ENCODE assay signal across 13 cellular contexts in genomic region chr6:41724638-41725501, GRCh38. TPM values are rescaled to one million over a fixed set of nuclear protein-coding genes. Genes with fewer than 3 reads are reported as not detected.
DNase-seq lines count a peak whose midpoint lies in the region; ATAC-seq, FAIRE-seq and TF ChIP-seq lines count a peak whose summit lies in the region.
"Had no signal": no experiment of that assay in that cellular context is flagged by ENCODE, and none has a peak within 500 bp of the region (broad histone marks: within the 10 kb centered on the region; RNA-seq: fewer than 3 reads in every experiment).

No MANE protein-coding gene starts in this region.

- CTCF ChIA-PET in HCT116 (lab: Charles Lee) = no interaction called here

- H3K27ac Mint-ChIP-seq in GM23338 = no peak overlapping the region
- H3K27ac Mint-ChIP-seq: activated T-cell treated with anti-CD3 and anti-CD28 coated beads, Interleukin-2, amount 50 U/mL, for 72 hours had no signal

- no peaks in the 10 kb centered on the region for H3K9me3 Mint-ChIP-seq in GM23338
- H3K9me3 Mint-ChIP-seq: activated T-cell treated with anti-CD3 and anti-CD28 coated beads, Interleukin-2, amount 50 U/mL, for 72 hours had no signal

- TF ChIP-seq CTCF in BE2C (IDR thresholded peaks at IDR 0.05; ENCODE audit: low read depth, low read length) (peak; percentile 28), HCT116 (IDR thresholded peaks at IDR 0.05 in 2 of 3, conservative IDR thresholded peaks at IDR 0.05 in 1 of 3; ENCODE audit: borderline replicate concordance in 1 of 3, insufficient read depth in 1 of 3, low read depth in 2 of 3, low read length in 2 of 3) (0 out of 6 replicates have a peak, but pooled peaks of 1 of the 3 experiments have one; percentile 3), bronchial epithelial cell (IDR thresholded peaks at IDR 0.05; ENCODE audit: insufficient read depth, low read length, severe bottlenecking) (peak; percentile 5), GM23338 (conservative IDR thresholded peaks at IDR 0.05; ENCODE audit: low read depth in 2 of 2) (peak in 1 of 2 experiments; percentile 17; a peak in 1 of 4 replicates), colonic mucosa (IDR thresholded peaks at IDR 0.05) (no peak)

- peak overlapping the region; percentile 2 for H3K18ac ChIP-seq in neuronal stem cell (ENCODE audit: low read length)

- H4K8ac ChIP-seq in neuronal stem cell (ENCODE audit: low read depth, low read length) = no peak overlapping the region

- no CpG with 5 or more reads among the region's 10 CpGs for WGBS in neuronal stem cell (ENCODE audit: extremely low coverage in 2 of 2, insufficient read length in 2 of 2, insufficient replicate concordance in 1 of 2), 2 donors

- H2BK120ac ChIP-seq in neuronal stem cell (ENCODE audit: low read depth, low read length) = no peak overlapping the region

- H3K4me3 ChIP-seq in BE2C (ENCODE audit: low read depth, low read length) = no peak overlapping the region
- no peak overlapping the region for H3K4me3 ChIP-seq in HCT116 (replicated peaks in 1 of 2; ENCODE audit: low read depth in 1 of 2, low read length in 2 of 2)
- no peak overlapping the region for H3K4me3 ChIP-seq in bronchial epithelial cell (ENCODE audit: low read depth, low read length)
- H3K4me3 ChIP-seq in neuronal stem cell (ENCODE audit: low read length in 2 of 2) = no peak overlapping the region
- no peak overlapping the region for H3K4me3 ChIP-seq in MG63
- no peak overlapping the region for H3K4me3 ChIP-seq in GM23338
- H3K4me3 ChIP-seq in colonic mucosa = no peak overlapping the region
- H3K4me3 ChIP-seq: ovary, testis had no signal

- RAD21 ChIA-PET in HCT116 (lab: Charles Lee; ENCODE audit: low non-redundant PET in 1 of 2, low total read pairs in 2 of 2, uncharacterized antibody in 2 of 2, unreplicated experiment in 2 of 2) = no interaction called here

- no TSS peak for BruUV-seq in HCT116 (replicated peaks; lab: Mats Ljungman, UMichigan)

- DNase-seq in BE2C (no peak), HCT116 (ENCODE audit: low read depth, low spot score) (no peak), bronchial epithelial cell (ENCODE audit: low read depth) (no peak), neuronal stem cell (ENCODE audit: low spot score) (no peak), MG63 (no peak), EL (no peak), GM23338 (ENCODE audit: low spot score) (no peak), colonic mucosa (no peak)
- DNase-seq: activated T-cell treated with anti-CD3 and anti-CD28 coated beads, Interleukin-2, amount 50 U/mL, for 72 hours; KG1; ovary; testis had no signal

- H2BK5ac ChIP-seq in neuronal stem cell (ENCODE audit: low read length) = peak overlapping the region; percentile 68

- H3K4me2 ChIP-seq in HCT116 (ENCODE audit: low read length) (no peak overlapping the region), neuronal stem cell (ENCODE audit: insufficient read depth, low read length, poor library complexity, severe bottlenecking) (no peak overlapping the region), GM23338 (no peak overlapping the region)

- H3K14ac ChIP-seq in neuronal stem cell (ENCODE audit: low read length) = no peak overlapping the region

- ATAC-seq in HCT116 (peak; percentile 50; the same call in 1 of the 2 replicates), GM23338 (no peak)
- ATAC-seq: activated T-cell treated with anti-CD3 and anti-CD28 coated beads, Interleukin-2, amount 50 U/mL, for 72 hours had no signal

- H3K4me3 Mint-ChIP-seq in GM23338 = no peak overlapping the region
- H3K4me3 Mint-ChIP-seq: activated T-cell treated with anti-CD3 and anti-CD28 coated beads, Interleukin-2, amount 50 U/mL, for 72 hours had no signal

- TF ChIP-seq RAD21 in HCT116 (IDR thresholded peaks at IDR 0.05; ENCODE audit: low read depth) = no peak

- peaks cover 5% of the 10 kb centered on the region for H3K27me3 Mint-ChIP-seq in GM23338 (ENCODE audit: insufficient read depth, low read depth, poor library complexity)

- no peaks in the 10 kb centered on the region for H3K79me2 ChIP-seq in HCT116 (ENCODE audit: insufficient read depth, low read length)
- H3K79me2 ChIP-seq in GM23338 (replicated peaks; ENCODE audit: insufficient read depth) = no peaks in the 10 kb centered on the region

- no peak overlapping the region for H2BK12ac ChIP-seq in neuronal stem cell (ENCODE audit: low read length)

- H3K9ac ChIP-seq in HCT116 (ENCODE audit: low read length) (no peak overlapping the region), neuronal stem cell (ENCODE audit: low read depth, low read length, poor library complexity) (no peak overlapping the region), colonic mucosa (ENCODE audit: low read depth in 2 of 2, low read length in 2 of 2) (peak overlapping the region in 1 of 2 donors; percentile 10)

- H3K9me3 ChIP-seq in BE2C (no peaks in the 10 kb centered on the region), HCT116 (ENCODE audit: control insufficient read depth in 1 of 2, insufficient read depth in 1 of 2, low read depth in 1 of 2, low read length in 2 of 2) (no peaks in the 10 kb centered on the region), neuronal stem cell (replicated peaks in 1 of 2; ENCODE audit: control insufficient read depth in 2 of 2, insufficient read depth in 1 of 2, low read depth in 1 of 2, low read length in 2 of 2) (no peaks in the 10 kb centered on the region), MG63 (no peaks in the 10 kb centered on the region), colonic mucosa (no peaks in the 10 kb centered on the region)
- H3K9me3 ChIP-seq: ovary, testis had no signal

- H3K36me3 Mint-ChIP-seq in GM23338 (ENCODE audit: low read depth) = no peaks in the 10 kb centered on the region

- intact Hi-C loops in HCT116 (cut with micrococcal nuclease) = no loop called here
- intact Hi-C loops in colonic mucosa (cut with DNase I) = no loop called here

- no peaks in the 10 kb centered on the region for H3F3A ChIP-seq in GM23338 (replicated peaks; ENCODE audit: low read depth)

- H3K9me2 ChIP-seq in HCT116 (ENCODE audit: insufficient read depth) = no peaks in the 10 kb centered on the region
- H3K9me2 ChIP-seq in GM23338 (ENCODE audit: insufficient read depth) = no peaks in the 10 kb centered on the region

- no peaks in the 10 kb centered on the region for H3K27me3 ChIP-seq in BE2C
- no peaks in the 10 kb centered on the region for H3K27me3 ChIP-seq in HCT116 (ENCODE audit: insufficient read depth, low read length)
- H3K27me3 ChIP-seq in bronchial epithelial cell (ENCODE audit: control insufficient read depth, insufficient read depth, low read length) = no peaks in the 10 kb centered on the region
- peaks cover 0 to 32% (median 0%) of the 10 kb centered on the region in 3 experiments for H3K27me3 ChIP-seq in neuronal stem cell (ENCODE audit: control insufficient read depth in 3 of 3, insufficient read depth in 3 of 3, low read depth in 1 of 3, low read length in 3 of 3)
- H3K27me3 ChIP-seq in MG63 = no peaks in the 10 kb centered on the region
- no peaks in the 10 kb centered on the region for H3K27me3 ChIP-seq in GM23338 (ENCODE audit: insufficient read depth)
- H3K27me3 ChIP-seq in colonic mucosa = no peaks in the 10 kb centered on the region
- H3K27me3 ChIP-seq: ovary, testis had no signal

- no peak for FAIRE-seq in bronchial epithelial cell (lab: Jason Lieb, UNC)
- FAIRE-seq: keratinocyte had no signal

- no peak overlapping the region for H3K4ac ChIP-seq in neuronal stem cell (ENCODE audit: low read length)

- H2BK15ac ChIP-seq in neuronal stem cell (ENCODE audit: low read length) = peak overlapping the region; percentile 70

- H4K20me1 ChIP-seq in HCT116 (ENCODE audit: insufficient read depth) (no peaks in the 10 kb centered on the region), GM23338 (replicated peaks; ENCODE audit: insufficient read depth) (no peaks in the 10 kb centered on the region)

- no peaks in the 10 kb centered on the region for H3K36me3 ChIP-seq in BE2C
- H3K36me3 ChIP-seq in HCT116 (ENCODE audit: control insufficient read depth in 1 of 2, insufficient read depth in 2 of 2, low read length in 2 of 2) = no peaks in the 10 kb centered on the region
- H3K36me3 ChIP-seq in bronchial epithelial cell (ENCODE audit: control insufficient read depth, insufficient read depth, low read length) = no peaks in the 10 kb centered on the region
- H3K36me3 ChIP-seq in neuronal stem cell (replicated peaks in 1 of 2; ENCODE audit: control insufficient read depth in 2 of 2, insufficient read depth in 2 of 2, low read length in 2 of 2) = no peaks in the 10 kb centered on the region
- H3K36me3 ChIP-seq in MG63 = no peaks in the 10 kb centered on the region
- H3K36me3 ChIP-seq in GM23338 (ENCODE audit: insufficient read depth) = no peaks in the 10 kb centered on the region
- H3K36me3 ChIP-seq in colonic mucosa = no peaks in the 10 kb centered on the region
- H3K36me3 ChIP-seq: ovary had no signal

- TF ChIP-seq POLR2A in HCT116 (IDR thresholded peaks at IDR 0.05; ENCODE audit: borderline replicate concordance, extremely low read depth, insufficient read depth, insufficient read length) = no peak

- no peak overlapping the region for H4K91ac ChIP-seq in neuronal stem cell (ENCODE audit: low read depth, low read length, poor library complexity)

- H3K4me1 ChIP-seq in BE2C (peaks cover 17% of the 10 kb centered on the region), HCT116 (ENCODE audit: control insufficient read depth in 1 of 2, insufficient read depth in 2 of 2, low read length in 2 of 2) (no peaks in the 10 kb centered on the region), neuronal stem cell (ENCODE audit: control insufficient read depth in 2 of 2, insufficient read depth in 1 of 2, low read depth in 1 of 2, low read length in 2 of 2) (peaks cover 0 to 2% of the 10 kb centered on the region in 2 donors), GM23338 (ENCODE audit: insufficient read depth) (peaks cover 19% of the 10 kb centered on the region), colonic mucosa (peaks cover 8% of the 10 kb centered on the region)

- H2AFZ ChIP-seq in HCT116 (ENCODE audit: low read depth, low read length, poor library complexity, severe bottlenecking) = no peak overlapping the region
- H2AFZ ChIP-seq in neuronal stem cell (ENCODE audit: low read length) = no peak overlapping the region
- H2AFZ ChIP-seq in GM23338 = no peak overlapping the region

- H3K23ac ChIP-seq in neuronal stem cell (ENCODE audit: low read depth, low read length, poor library complexity) = no peak overlapping the region

- peak overlapping the region; percentile 85 for H2AK5ac ChIP-seq in neuronal stem cell (ENCODE audit: low read depth, low read length)

- H3K79me1 ChIP-seq in neuronal stem cell (ENCODE audit: low read depth, low read length) = no peaks in the 10 kb centered on the region

- peaks cover 36% of the 10 kb centered on the region for H3K4me1 Mint-ChIP-seq in GM23338

- POLR2A ChIA-PET in HCT116 (lab: Charles Lee) = no interaction called here

- H3K27ac ChIP-seq in HCT116 (ENCODE audit: low read depth, low read length) = no peak overlapping the region
- no peak overlapping the region for H3K27ac ChIP-seq in neuronal stem cell (replicated peaks; ENCODE audit: low read length)
- H3K27ac ChIP-seq in GM23338 (ENCODE audit: low read depth) = no peak overlapping the region
- no peak overlapping the region for H3K27ac ChIP-seq in colonic mucosa
- H3K27ac ChIP-seq: ovary, testis had no signal

RNA-seq across cellular contexts. Expression of gene TFEB, which starts 10.5 kb away (rescaled TPM):
- polyA plus RNA-seq in BE2C (2012; ENCODE audit: insufficient read depth, insufficient read length, low read depth) = 41.5 TPM
- total RNA-seq in HCT116 (2021; ENCODE audit: unreplicated experiment) (4.8 TPM), bronchial epithelial cell (6.8 and 13.2 TPM in 2 replicates), colonic mucosa (10 to 100 TPM; 16.9 to 21.7 TPM)
- polyA plus RNA-seq in HCT116 (2012) = 4.1 and 5.5 TPM in 2 replicates
- polyA plus RNA-seq in neuronal stem cell (2013, experiment 1 of 2) = 1.1 TPM
- 1.1 TPM for polyA plus RNA-seq in neuronal stem cell (2013, experiment 2 of 2)
- total RNA-seq in MG63 (2014; rRNA removed; shearing (Covaris generic); ENCODE audit: low replicate concordance) = 4.4 and 5.2 TPM in 2 replicates
- total RNA-seq in GM23338 (2014; rRNA removed; shearing (Covaris generic)) = 1.7 and 4.3 TPM in 2 replicates
- 1.1 and 1.3 TPM in 2 replicates for polyA plus RNA-seq in GM23338 (2016; fragmentation: Nextera tagmentation; extraction: Ambion mirVana)

RNA-seq across cellular contexts. Expression of gene PGC, which starts 22.3 kb away (rescaled TPM):
- not detected for polyA plus RNA-seq in BE2C (2012; ENCODE audit: insufficient read depth, insufficient read length, low read depth)
- total RNA-seq in HCT116 (2021; ENCODE audit: unreplicated experiment) (1.2 TPM), bronchial epithelial cell (not detected in 2 replicates), colonic mucosa (1 to 10 TPM in 1 of 2 donors, not detected in 1; 1.7 TPM)
- 0.06 TPM in 1 of 2 replicates, not detected in the other for polyA plus RNA-seq in HCT116 (2012)
- polyA plus RNA-seq in neuronal stem cell (2013, experiment 1 of 2) = 0.03 TPM
- 0.07 TPM for polyA plus RNA-seq in neuronal stem cell (2013, experiment 2 of 2)
- total RNA-seq in MG63 (2014; rRNA removed; shearing (Covaris generic); ENCODE audit: low replicate concordance) = not detected in 2 replicates
- total RNA-seq in GM23338 (2014; rRNA removed; shearing (Covaris generic)) = not detected in 2 replicates
- not detected in 2 replicates for polyA plus RNA-seq in GM23338 (2016; fragmentation: Nextera tagmentation; extraction: Ambion mirVana)
- total RNA-seq: activated T-cell treated with anti-CD3 and anti-CD28 coated beads, Interleukin-2, amount 50 U/mL, for 72 hours had no signal
- polyA plus RNA-seq: keratinocyte had no signal

RNA-seq across cellular contexts. Expression of gene FRS3, which starts 54.8 kb away (rescaled TPM):
- 22.2 TPM for polyA plus RNA-seq in BE2C (2012; ENCODE audit: insufficient read depth, insufficient read length, low read depth)
- total RNA-seq in HCT116 (2021; ENCODE audit: unreplicated experiment) = 5.9 TPM
- polyA plus RNA-seq in HCT116 (2012) = 6.3 TPM in 2 replicates
- total RNA-seq in bronchial epithelial cell = 0.77 and 0.79 TPM in 2 replicates
- 8.3 TPM for polyA plus RNA-seq in neuronal stem cell (2013, experiment 1 of 2)
- 8.2 TPM for polyA plus RNA-seq in neuronal stem cell (2013, experiment 2 of 2)
- total RNA-seq in MG63 (2014; rRNA removed; shearing (Covaris generic); ENCODE audit: low replicate concordance) = 0.49 TPM in 1 of 2 replicates, not detected in the other
- total RNA-seq in GM23338 (2014; rRNA removed; shearing (Covaris generic)) = 3.3 and 4.9 TPM in 2 replicates
- 1.3 and 2.0 TPM in 2 replicates for polyA plus RNA-seq in GM23338 (2016; fragmentation: Nextera tagmentation; extraction: Ambion mirVana)
- total RNA-seq in colonic mucosa = 1 to 10 TPM; 2.7 to 3.4 TPM

RNA-seq across cellular contexts. Expression of gene PRICKLE4, which starts 55.7 kb away (rescaled TPM):
- not detected for polyA plus RNA-seq in BE2C (2012; ENCODE audit: insufficient read depth, insufficient read length, low read depth)
- 2.9 TPM for total RNA-seq in HCT116 (2021; ENCODE audit: unreplicated experiment)
- 0.73 and 0.99 TPM in 2 replicates for polyA plus RNA-seq in HCT116 (2012)
- total RNA-seq in bronchial epithelial cell = 0.53 and 0.90 TPM in 2 replicates
- 0.59 TPM for polyA plus RNA-seq in neuronal stem cell (2013, experiment 1 of 2)
- 1.0 TPM for polyA plus RNA-seq in neuronal stem cell (2013, experiment 2 of 2)
- total RNA-seq in MG63 (2014; rRNA removed; shearing (Covaris generic); ENCODE audit: low replicate concordance) = not detected in 2 replicates
- 0.66 and 0.89 TPM in 2 replicates for total RNA-seq in GM23338 (2014; rRNA removed; shearing (Covaris generic))
- 0.42 and 0.48 TPM in 2 replicates for polyA plus RNA-seq in GM23338 (2016; fragmentation: Nextera tagmentation; extraction: Ambion mirVana)
- total RNA-seq in colonic mucosa = 1 to 10 TPM; 1.8 to 4.8 TPM
